In the genomic region with DNA sequence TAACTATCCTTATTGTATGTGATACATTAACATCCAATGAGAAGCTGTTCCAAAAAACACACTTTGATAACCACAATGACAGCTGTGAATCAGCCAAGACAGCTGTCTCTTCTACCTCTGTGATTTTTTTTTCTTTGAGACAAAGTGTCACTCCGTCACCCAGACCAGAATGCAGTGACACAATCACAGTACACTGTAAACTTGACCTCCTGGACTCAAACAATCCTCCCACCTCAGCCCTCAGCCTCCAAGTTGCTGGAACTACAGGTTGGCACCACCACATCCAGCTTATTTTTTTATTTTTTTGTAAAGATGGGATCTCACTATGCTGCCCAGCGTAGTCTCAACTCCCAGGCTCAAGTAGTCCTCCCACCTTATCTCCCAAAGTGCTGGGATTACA, we compare ENCODE assay signal across 22 cellular contexts.
DNase-seq lines count a peak whose midpoint lies in the region; ATAC-seq lines count a peak whose summit lies in the region.
"Had no signal": no experiment of that assay in that cellular context is flagged by ENCODE, and none has a peak within 500 bp of the region (broad histone marks: within the 10 kb centered on the region; RNA-seq: fewer than 3 reads in every experiment).

No MANE protein-coding gene starts in this region.

- DNase-seq in amniotic epithelial cell (ENCODE audit: low read depth): peak; percentile 7
- DNase-seq in left lobe of liver (ENCODE audit: low spot score): peak; percentile 48
- peak; percentile 13 for DNase-seq in myocyte (ENCODE audit: low read depth)
- no peak for DNase-seq in NCI-H748 (lab: John Stamatoyannopoulos, UW; ENCODE audit: unreplicated experiment)
- DNase-seq: 8988T; ACHN; BE2C; C1 segment of cervical spinal cord; CD4-positive, alpha-beta memory T cell; CD4-positive, CD25-positive, alpha-beta regulatory T cell; CD8-positive, alpha-beta memory T cell; COR-L47; DMS 273 treated with DMSO at 0.1 percent for 48 hours; DMS153; DMS53; DMS79; DND-41; EL; GDM1 had no signal

- ATAC-seq in left lobe of liver (peak; percentile 80), HG03469 (IDR thresholded peaks at IDR 0.05; ENCODE audit: unreplicated experiment) (no peak), HG03571 (IDR thresholded peaks at IDR 0.05; ENCODE audit: unreplicated experiment) (no peak)
- ATAC-seq: GM12878 had no signal
